Comparison of ENCODE assay signal across 21 cellular contexts in genomic region chr3:10697918-10698317, GRCh38.
A peak's percentile ranks its signal among the peaks of the same experiment; 100 is the strongest.
DNase-seq lines count a peak whose midpoint lies in the region; ATAC-seq and TF ChIP-seq lines count a peak whose summit lies in the region.
"Had no signal": no experiment of that assay in that cellular context is flagged by ENCODE, and none has a peak within 500 bp of the region (broad histone marks: within the 10 kb centered on the region; RNA-seq: fewer than 3 reads in every experiment).

No MANE protein-coding gene starts in this region.

- no peaks in the 10 kb centered on the region for H3K4me1 Mint-ChIP-seq in HFFc6 (ENCODE audit: low read depth)
- H3K4me1 Mint-ChIP-seq: activated B cell treated with CpG ODN at 0.5 μM for 24 hours; CD8-positive, alpha-beta memory T cell; T-helper 17 cell had no signal

- H3F3A ChIP-seq in MM.1S (ENCODE audit: insufficient read depth, low read length) = no peaks in the 10 kb centered on the region

- H3K4me1 ChIP-seq in BE2C (peaks cover 6% of the 10 kb centered on the region; the same call in 1 of the 2 replicates), MM.1S (ENCODE audit: low read length) (no peaks in the 10 kb centered on the region)

- H3K79me2 ChIP-seq in MM.1S (ENCODE audit: low read length) = no peaks in the 10 kb centered on the region

- no peak overlapping the region for H3K4me3 ChIP-seq in BE2C (ENCODE audit: low read depth, low read length)
- H3K4me3 ChIP-seq in MM.1S (ENCODE audit: low read length) = no peak overlapping the region
- H3K4me3 ChIP-seq: coronary artery had no signal

- no peak overlapping the region for H3K27ac ChIP-seq in RWPE1
- no peak overlapping the region for H3K27ac ChIP-seq in MM.1S (ENCODE audit: low read length)
- H3K27ac ChIP-seq: coronary artery had no signal

- in situ Hi-C loops in GM13976 (cut with MboI; ENCODE audit: low sequenced_read_pairs, unreplicated experiment) = no loop called here

- DNase-seq in BE2C = peak; percentile 71
- DNase-seq in HFFc6 = peak; percentile 8
- peak; percentile 14 for DNase-seq in RWPE1 (ENCODE audit: low spot score)
- DNase-seq in iPS-NIHi7 (ENCODE audit: extremely low spot score) = peak; percentile 48
- DNase-seq in MM.1S = no peak
- no peak for DNase-seq in GM13976 (ENCODE audit: low spot score)
- DNase-seq in AG08395 (ENCODE audit: low spot score) = no peak
- DNase-seq: activated B cell treated with CpG ODN at 0.5 μM for 24 hours; activated T-cell treated with anti-CD3 and anti-CD28 coated beads, Interleukin-2, amount 50 U/mL, for 72 hours; CD8-positive, alpha-beta memory T cell; foreskin fibroblast; NCI-H1048; NCI-H2029 treated with DMSO at 0.1 percent for 48 hours; SHP77 treated with DMSO at 0.1 percent for 48 hours; stimulated activated CD4-positive, alpha-beta T cell treated with anti-CD3 and anti-CD28 coated beads, Interleukin-15, amount 100 ng/mL, for 24 hours; stimulated activated naive CD4-positive, alpha-beta T cell; T-helper 17 cell; trophoblast cell had no signal

- no peak for ATAC-seq in GM19395 (IDR thresholded peaks at IDR 0.05; ENCODE audit: unreplicated experiment)
- ATAC-seq: activated naive CD4-positive, alpha-beta T cell treated with anti-CD3 and anti-CD28 coated beads, Interleukin-2, amount 50 U/mL, for 72 hours; activated T-cell treated with anti-CD3 and anti-CD28 coated beads, Interleukin-2, amount 50 U/mL, for 72 hours; T-helper 17 cell had no signal

- no peak overlapping the region for H3K9ac ChIP-seq in MM.1S (ENCODE audit: low read length)

- H3K36me3 ChIP-seq in BE2C (no peaks in the 10 kb centered on the region), MM.1S (replicated peaks; ENCODE audit: insufficient read depth, low read length) (no peaks in the 10 kb centered on the region)

- H3K4me2 ChIP-seq in MM.1S (ENCODE audit: low read depth, low read length) = no peak overlapping the region

- H2AFZ ChIP-seq in MM.1S (ENCODE audit: low read length) = no peak overlapping the region

- H3K9me3 ChIP-seq in BE2C (no peaks in the 10 kb centered on the region), MM.1S (replicated peaks; ENCODE audit: insufficient read depth, low read length) (no peaks in the 10 kb centered on the region)

- peaks cover 10% of the 10 kb centered on the region for H3K27me3 Mint-ChIP-seq in HFFc6 (ENCODE audit: insufficient read depth)

- CTCF ChIA-PET in RWPE1 (lab: Yijun Ruan, JAX) = no interaction called here

- TF ChIP-seq CTCF in BE2C (IDR thresholded peaks at IDR 0.05; ENCODE audit: low read depth, low read length) (no peak), HFFc6 (IDR thresholded peaks at IDR 0.05) (no peak), RWPE1 (conservative IDR thresholded peaks at IDR 0.05; ENCODE audit: low read depth) (no peak), MM.1S (IDR thresholded peaks at IDR 0.05; ENCODE audit: low read length) (no peak), GM13976 (IDR thresholded peaks at IDR 0.05; ENCODE audit: borderline replicate concordance, control extremely low read depth, extremely low read depth, insufficient read depth, missing control alignments) (no peak)

- H3K4me3 Mint-ChIP-seq in HFFc6 = no peak overlapping the region
- H3K4me3 Mint-ChIP-seq: activated B cell treated with CpG ODN at 0.5 μM for 24 hours; activated T-cell treated with anti-CD3 and anti-CD28 coated beads, Interleukin-2, amount 50 U/mL, for 72 hours; CD8-positive, alpha-beta memory T cell; T-helper 17 cell had no signal

- H3K27ac Mint-ChIP-seq in HFFc6 = no peak overlapping the region
- H3K27ac Mint-ChIP-seq: activated B cell treated with CpG ODN at 0.5 μM for 24 hours; activated T-cell treated with anti-CD3 and anti-CD28 coated beads, Interleukin-2, amount 50 U/mL, for 72 hours; CD8-positive, alpha-beta memory T cell; T-helper 17 cell had no signal

- no peaks in the 10 kb centered on the region for H4K20me1 ChIP-seq in MM.1S (ENCODE audit: insufficient read depth, low read length)

- POLR2A ChIA-PET in RWPE1 (lab: Yijun Ruan, JAX; ENCODE audit: low non-redundant PET) = no interaction called here

- H3K27me3 ChIP-seq in BE2C (no peaks in the 10 kb centered on the region), MM.1S (replicated peaks; ENCODE audit: insufficient read depth, low read length) (peaks cover 27% of the 10 kb centered on the region; the same call in 1 of the 2 replicates)

- H3K9me3 Mint-ChIP-seq in HFFc6 = no peaks in the 10 kb centered on the region
- H3K9me3 Mint-ChIP-seq: activated B cell treated with CpG ODN at 0.5 μM for 24 hours; activated naive CD4-positive, alpha-beta T cell treated with anti-CD3 and anti-CD28 coated beads, Interleukin-2, amount 50 U/mL, for 72 hours; activated T-cell treated with anti-CD3 and anti-CD28 coated beads, Interleukin-2, amount 50 U/mL, for 72 hours; CD8-positive, alpha-beta memory T cell had no signal

- H3K9me2 ChIP-seq in MM.1S (replicated peaks; ENCODE audit: insufficient read depth, low read length) = no peaks in the 10 kb centered on the region

- H3K36me3 Mint-ChIP-seq in HFFc6 (ENCODE audit: low read depth) = no peaks in the 10 kb centered on the region
- H3K36me3 Mint-ChIP-seq: activated naive CD4-positive, alpha-beta T cell treated with anti-CD3 and anti-CD28 coated beads, Interleukin-2, amount 50 U/mL, for 72 hours; CD8-positive, alpha-beta memory T cell had no signal

Comparison
In these comparisons a context has a peak if more than half of its experiments do, and no peak if none do; other contexts are left out.
1. DNase-seq: peak in BE2C (single experiment), HFFc6 (single experiment), RWPE1 (single experiment) and iPS-NIHi7 (single experiment); none in MM.1S (single experiment), GM13976 (single experiment) and AG08395 (single experiment).